ENCODE assay signal across 8 cellular contexts in genomic region chr10:79022565-79023488, GRCh38. TPM values are rescaled to one million over a fixed set of nuclear protein-coding genes. Genes with fewer than 3 reads are reported as not detected.
DNase-seq lines count a peak whose midpoint lies in the region; ATAC-seq, FAIRE-seq and TF ChIP-seq lines count a peak whose summit lies in the region.

No MANE protein-coding gene starts in this region.

- H3K9me3 ChIP-seq in astrocyte (ENCODE audit: insufficient read depth, low read depth, low read length) (no peaks in the 10 kb centered on the region), mucosa of stomach (ENCODE audit: control insufficient read depth, low read length) (no peaks in the 10 kb centered on the region)

- H3K4me1 Mint-ChIP-seq in astrocyte (ENCODE audit: low read depth, unreplicated experiment): peaks cover 6% of the 10 kb centered on the region
- no peaks in the 10 kb centered on the region for H3K4me1 Mint-ChIP-seq in Calu3 (ENCODE audit: low read depth, unreplicated experiment)

- H3K4me2 ChIP-seq in astrocyte (ENCODE audit: low read length): peak overlapping the region; percentile 67

- ATAC-seq in HG03469 (IDR thresholded peaks at IDR 0.05; ENCODE audit: unreplicated experiment): no peak

- H2AFZ ChIP-seq in astrocyte (ENCODE audit: low read depth, low read length): peak overlapping the region; percentile 50

- H3K9ac ChIP-seq in astrocyte (ENCODE audit: low read length) (no peak overlapping the region), mucosa of stomach (ENCODE audit: low read length) (peak overlapping the region; percentile 20)

- no peaks in the 10 kb centered on the region for H4K20me1 ChIP-seq in astrocyte (ENCODE audit: insufficient read depth, low read length)

- H3K4me1 ChIP-seq in astrocyte (ENCODE audit: insufficient read depth, low read length) (no peaks in the 10 kb centered on the region), mucosa of stomach (ENCODE audit: control insufficient read depth, insufficient read depth, low read length) (peaks cover 34% of the 10 kb centered on the region)

- BruUV-seq in Calu3 (replicated peaks; lab: Mats Ljungman, UMichigan): no TSS peak

- CTCF ChIA-PET in Calu3 (lab: Charles Lee): interaction anchor here (0.7 kb wide), 1 partner anchor 1385 kb away, joined by 3 read pairs; the partner anchor contains the start of gene PRXL2A

- H3K27me3 ChIP-seq in astrocyte (ENCODE audit: insufficient read depth, low read length): no peaks in the 10 kb centered on the region
- H3K27me3 ChIP-seq in mucosa of stomach (ENCODE audit: control insufficient read depth, insufficient read depth, low read length): no peaks in the 10 kb centered on the region

- H3K27me3 Mint-ChIP-seq in astrocyte (ENCODE audit: low read depth, unreplicated experiment): peaks cover 29% of the 10 kb centered on the region
- H3K27me3 Mint-ChIP-seq in Calu3 (ENCODE audit: unreplicated experiment): peaks cover 23% of the 10 kb centered on the region

- in situ Hi-C loops in KBM-7 (cut with MboI; ENCODE audit: low pct_unique_long_range_greater_than_20kb, low sequenced_read_pairs): no loop called here

- peaks cover 3% of the 10 kb centered on the region for H3K9me3 Mint-ChIP-seq in astrocyte (ENCODE audit: unreplicated experiment)
- H3K9me3 Mint-ChIP-seq in Calu3 (ENCODE audit: low read depth, unreplicated experiment): no peaks in the 10 kb centered on the region

- intact Hi-C loops in Calu3 (cut with micrococcal nuclease; ENCODE audit: unreplicated experiment): no loop called here

- no peak for FAIRE-seq in astrocyte (lab: Jason Lieb, UNC)

- H3K36me3 ChIP-seq in astrocyte (ENCODE audit: insufficient read depth, low read length) (no peaks in the 10 kb centered on the region), mucosa of stomach (ENCODE audit: control insufficient read depth, insufficient read depth, low read length) (no peaks in the 10 kb centered on the region)

- H3K4me3 ChIP-seq in astrocyte (ENCODE audit: insufficient read depth, low read depth, low read length) (no peak overlapping the region), mucosa of stomach (ENCODE audit: low read length) (no peak overlapping the region)

- H3K4me3 Mint-ChIP-seq in astrocyte (ENCODE audit: unreplicated experiment) (no peak overlapping the region), Calu3 (ENCODE audit: low read depth, unreplicated experiment) (no peak overlapping the region)

- peak; percentile 26 for DNase-seq in stimulated activated CD4-positive, alpha-beta T cell treated with anti-CD3 and anti-CD28 coated beads, Interleukin-15, amount 100 ng/mL, for 24 hours
- no peak for DNase-seq in stimulated activated CD4-positive, alpha-beta T cell treated with anti-CD3 and anti-CD28 coated beads, Interleukin-4, amount 100 ng/mL, for 1 hour
- DNase-seq in KBM-7 (peak; percentile 20), astrocyte (ENCODE audit: low read depth) (peak; percentile 54), Calu3 (no peak), C1 segment of cervical spinal cord (lab: John Stamatoyannopoulos, UW) (no peak)

- TF ChIP-seq CTCF in astrocyte (IDR thresholded peaks at IDR 0.05; ENCODE audit: insufficient read depth, low read depth, low read length) (no peak), Calu3 (IDR thresholded peaks at IDR 0.05; ENCODE audit: unreplicated experiment) (no peak)

- H3K36me3 Mint-ChIP-seq in astrocyte (ENCODE audit: low read depth, unreplicated experiment) (peaks cover 2% of the 10 kb centered on the region), Calu3 (ENCODE audit: insufficient read depth, unreplicated experiment) (no peaks in the 10 kb centered on the region)

- no peaks in the 10 kb centered on the region for H3K79me2 ChIP-seq in astrocyte (ENCODE audit: insufficient read depth, low read length)

- H3K27ac Mint-ChIP-seq in astrocyte (ENCODE audit: unreplicated experiment): no peak overlapping the region
- no peak overlapping the region for H3K27ac Mint-ChIP-seq in Calu3 (ENCODE audit: unreplicated experiment)

- no peak overlapping the region for H3K27ac ChIP-seq in astrocyte (ENCODE audit: low read depth, low read length)

RNA-seq across cellular contexts. Expression of gene ZMIZ1, which starts 45.9 kb away (rescaled TPM):
- total RNA-seq in astrocyte (45.5 and 49.7 TPM in 2 replicates), Calu3 (2022) (20.3 and 23.5 TPM in 2 replicates)

Comparison
In these comparisons a context has a peak if more than half of its experiments do, and no peak if none do; other contexts are left out.
1. DNase-seq: peak in stimulated activated CD4-positive, alpha-beta T cell treated with anti-CD3 and anti-CD28 coated beads, Interleukin-15, amount 100 ng/mL, for 24 hours (single experiment), KBM-7 (single experiment) and astrocyte (single experiment); none in stimulated activated CD4-positive, alpha-beta T cell treated with anti-CD3 and anti-CD28 coated beads, Interleukin-4, amount 100 ng/mL, for 1 hour (single experiment), Calu3 (single experiment) and C1 segment of cervical spinal cord (0 of 14).